Comparison of ENCODE assay signal across 8 cellular contexts in genomic region chr2:131413148-131413747, GRCh38. TPM values are rescaled to one million over a fixed set of nuclear protein-coding genes. Genes with fewer than 3 reads are reported as not detected.
DNase-seq lines count a peak whose midpoint lies in the region; FAIRE-seq and TF ChIP-seq lines count a peak whose summit lies in the region.

No MANE protein-coding gene starts in this region.

- peak; percentile 94 for FAIRE-seq in A204.1 (lab: Jason Lieb, UNC)
- peak; percentile 92 for FAIRE-seq in G401.6 (lab: Jason Lieb, UNC)

- no peaks in the 10 kb centered on the region for H3K27me3 ChIP-seq in ovary

- no peak for TF ChIP-seq EP300 in ovary (IDR thresholded peaks at IDR 0.05)

- H3K4me1 ChIP-seq in HEK293 (ENCODE audit: control insufficient read depth, insufficient read depth, low read length) (no peaks in the 10 kb centered on the region), ovary (ENCODE audit: insufficient read depth) (no peaks in the 10 kb centered on the region)

- 1 to 3% (median 1%) methylated on average over 7 of the region's 7 CpGs for WGBS in ovary, 3 donors

- TF ChIP-seq CTCF in HEK293 (tag by site-specific recombination; IDR thresholded peaks at IDR 0.05), result peak; percentile 65
- peak; percentile 72 for TF ChIP-seq CTCF in fibroblast of the aortic adventitia (IDR thresholded peaks at IDR 0.05; ENCODE audit: insufficient read depth, low read length)
- peak; percentile 52 to 76 (median 63) for TF ChIP-seq CTCF in ovary (IDR thresholded peaks at IDR 0.05)

- H3K4me3 ChIP-seq in HEK293 (ENCODE audit: low read depth, low read length) (no peak overlapping the region), fibroblast of the aortic adventitia (ENCODE audit: low read depth, low read length) (no peak overlapping the region), ovary (no peak overlapping the region)

- POLR2A ChIA-PET in HEK293 (lab: Yijun Ruan, JAX), result no interaction called here

- H3K36me3 ChIP-seq in HEK293 (ENCODE audit: control insufficient read depth in 2 of 2, insufficient read depth in 1 of 2, low read length in 2 of 2), result no peaks in the 10 kb centered on the region
- no peaks in the 10 kb centered on the region for H3K36me3 ChIP-seq in ovary

- H3K27ac ChIP-seq in HEK293 (ENCODE audit: extremely low read depth, low read depth, low read length) (no peak overlapping the region), ovary (no peak overlapping the region)

- DNase-seq in NCI-H1105 (lab: John Stamatoyannopoulos, UW) (peak; percentile 41), T1000 (lab: John Stamatoyannopoulos, UW) (peak; percentile 4), fibroblast of the aortic adventitia (ENCODE audit: low read depth) (peak; percentile 79), ovary (peak in 1 of 5 donors; percentile 28), 8988T (no peak)

- TF ChIP-seq POLR2A in ovary (IDR thresholded peaks at IDR 0.05), result no peak

- no peaks in the 10 kb centered on the region for H3K9me3 ChIP-seq in HEK293 (ENCODE audit: control insufficient read depth, insufficient read depth, low read depth, low read length)
- H3K9me3 ChIP-seq in ovary, result no peaks in the 10 kb centered on the region

- CTCF ChIA-PET in HEK293 (lab: Yijun Ruan, JAX), result interaction anchor here (0.6 to 2.7 kb wide), 13 partner anchors 9 to 1163 kb away, joined by 3 to 29 read pairs (median 5); partner anchors contain the start of gene MZT2A

- intact Hi-C loops in ovary (cut with DNase I), result loop anchor here in 2 of 4 donors (5.0 to 10.0 kb wide), 3 partner anchors 82 to 262 kb away; partner anchors contain the start of gene MZT2A (in 1 of the 2)

TF ChIP-seq in HEK293, 187 proteins besides CTCF, POLR2A, EP300 and RAD21:
- TF ChIP-seq, protein P1, sequence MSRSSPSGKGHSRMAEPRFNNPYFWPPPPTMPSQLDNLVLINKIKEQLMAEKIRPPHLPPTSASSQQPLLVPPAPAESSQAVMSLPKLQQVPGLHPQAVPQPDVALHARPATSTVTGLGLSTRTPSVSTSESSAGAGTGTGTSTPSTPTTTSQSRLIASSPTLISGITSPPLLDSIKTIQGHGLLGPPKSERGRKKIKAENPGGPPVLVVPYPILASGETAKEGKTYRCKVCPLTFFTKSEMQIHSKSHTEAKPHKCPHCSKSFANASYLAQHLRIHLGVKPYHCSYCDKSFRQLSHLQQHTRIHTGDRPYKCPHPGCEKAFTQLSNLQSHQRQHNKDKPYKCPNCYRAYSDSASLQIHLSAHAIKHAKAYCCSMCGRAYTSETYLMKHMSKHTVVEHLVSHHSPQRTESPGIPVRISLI (tag by site-specific recombination; IDR thresholded peaks at IDR 0.05), result 0 out of 2 replicates have a peak, but pooled peaks have one; percentile 33
- TF ChIP-seq ZNF426 (tag by site-specific recombination; IDR thresholded peaks at IDR 0.05) (no peak), ZEB2 (tag by site-specific recombination; IDR thresholded peaks at IDR 0.05) (no peak), ZNF654 (tag by site-specific recombination; IDR thresholded peaks at IDR 0.05; ENCODE audit: low read depth) (peak; percentile 90), ZNF169 (tag by site-specific recombination; IDR thresholded peaks at IDR 0.05) (no peak)

RNA-seq across cellular contexts. Expression of gene RAB6D, which starts 49.3 kb away (rescaled TPM):
- total RNA-seq in fibroblast of the aortic adventitia (ENCODE audit: low replicate concordance), result under 0.01 TPM in 1 of 2 replicates, not detected in the other
- under 1 TPM in 3 of 7 donors, not detected in 4; 0.08 to 0.13 (median 0.12) TPM for total RNA-seq in ovary
- not detected for polyA plus RNA-seq in ovary
